ENCODE assay signal across 2 cellular contexts in the genomic region with DNA sequence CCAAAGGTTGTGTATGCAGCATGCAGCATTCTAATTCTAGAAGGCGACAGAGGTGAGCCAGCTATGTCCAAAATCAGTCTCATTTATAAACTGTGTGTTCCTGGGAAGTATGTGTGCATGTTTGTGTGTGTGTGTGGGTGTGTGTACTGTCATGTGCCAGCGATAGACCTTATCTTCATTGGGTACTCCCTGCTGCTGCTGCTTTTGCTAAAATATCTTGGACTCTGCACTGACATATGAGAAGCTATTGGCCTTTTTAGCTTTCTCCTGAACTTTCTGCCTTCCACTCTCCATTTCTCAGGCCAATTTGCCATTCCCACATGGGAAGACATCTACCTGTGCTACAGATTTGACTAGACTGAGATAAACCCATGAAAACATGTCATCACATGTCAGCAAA.
TF ChIP-seq lines count a peak whose summit lies in the region.

No MANE protein-coding gene starts in this region.

TF ChIP-seq in H1, 55 proteins besides CTCF, POLR2A, EP300 and RAD21:
- TF ChIP-seq GTF2F1 (IDR thresholded peaks at IDR 0.05; ENCODE audit: borderline replicate concordance, low read depth, low read length) (no peak), RNF2 (IDR thresholded peaks at IDR 0.05; ENCODE audit: borderline replicate concordance, low read depth, low read length, missing control alignments, poor library complexity, severe bottlenecking) (no peak)

TF ChIP-seq in neural cell, 6 proteins besides CTCF, POLR2A, EP300 and RAD21:
- TF ChIP-seq TAF1 (IDR thresholded peaks at IDR 0.05; ENCODE audit: low read depth) (no peak), SMC3 (conservative IDR thresholded peaks at IDR 0.05; ENCODE audit: poor library complexity) (no peak), POLR2AphosphoS5 (IDR thresholded peaks at IDR 0.05) (peak; percentile 43), EZH2 (IDR thresholded peaks at IDR 0.05; ENCODE audit: borderline replicate concordance, insufficient read depth, low read length, poor library complexity, severe bottlenecking) (no peak), REST (IDR thresholded peaks at IDR 0.05; ENCODE audit: borderline replicate concordance) (no peak)
